28 cellular contexts compared by ENCODE assay signal in the genomic region with DNA sequence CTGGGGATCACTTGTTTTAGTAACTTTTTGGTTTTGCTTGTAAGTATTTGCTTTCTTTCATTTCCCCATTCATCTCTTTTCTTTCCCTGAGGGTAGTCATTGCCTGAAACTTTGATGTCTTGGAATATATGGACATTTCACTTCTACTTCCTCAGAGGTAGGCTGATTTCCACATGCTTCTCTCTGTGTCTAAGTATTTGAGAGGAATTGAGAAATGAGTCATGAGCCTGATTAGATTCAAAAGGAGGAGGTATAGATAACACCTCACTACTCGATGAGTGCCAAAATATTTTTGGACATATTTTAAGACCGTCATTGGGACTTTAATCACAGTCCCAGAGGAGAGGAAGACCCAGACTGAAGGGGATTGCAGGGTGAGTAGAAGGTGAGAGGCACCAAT.
"Had no signal": no experiment of that assay in that cellular context is flagged by ENCODE, and none has a peak within 500 bp of the region (broad histone marks: within the 10 kb centered on the region; RNA-seq: fewer than 3 reads in every experiment).

No MANE protein-coding gene starts in this region.

- H3K27ac Mint-ChIP-seq: activated CD4-positive, alpha-beta T cell treated with anti-CD3 and anti-CD28 coated beads, Interleukin-2, amount 10 ng/mL, durations not matched to agents 7 days and 5 days; activated CD8-positive, alpha-beta T cell treated with anti-CD3 and anti-CD28 coated beads for 36 hours; activated naive CD8-positive, alpha-beta T cell; activated T-helper 17 cell treated with anti-CD3 and anti-CD28 coated beads, Interleukin-2, amount 50 U/mL, for 72 hours; WTC11 had no signal

- H3K27me3 Mint-ChIP-seq: activated CD4-positive, alpha-beta T cell treated with anti-CD3 and anti-CD28 coated beads, Interleukin-2, amount 10 ng/mL, durations not matched to agents 7 days and 5 days; activated CD8-positive, alpha-beta T cell treated with anti-CD3 and anti-CD28 coated beads for 36 hours; activated naive CD8-positive, alpha-beta T cell; activated T-helper 17 cell treated with anti-CD3 and anti-CD28 coated beads, Interleukin-2, amount 50 U/mL, for 72 hours had no signal

- H3K27ac ChIP-seq: body of pancreas, colonic mucosa, epithelial cell of prostate, esophagus squamous epithelium, foreskin keratinocyte, gastrocnemius medialis, heart left ventricle, VCaP had no signal

- DNase-seq: activated CD4-positive, alpha-beta T cell treated with anti-CD3 and anti-CD28 coated beads for 1 hour; activated CD4-positive, alpha-beta T cell treated with anti-CD3 and anti-CD28 coated beads for 4 hours; activated CD4-positive, alpha-beta T cell treated with anti-CD3 and anti-CD28 coated beads, Interleukin-2, amount 10 ng/mL, durations not matched to agents 7 days and 5 days; activated CD4-positive, alpha-beta T cell treated with anti-CD3 and anti-CD28 coated beads, Interleukin-2, amount 50 U/mL, for 48 hours; activated CD8-positive, alpha-beta memory T cell treated with anti-CD3 and anti-CD28 coated beads for 24 hours; activated CD8-positive, alpha-beta T cell treated with anti-CD3 and anti-CD28 coated beads for 36 hours; activated effector memory CD4-positive, alpha-beta T cell treated with Interleukin-2 at 50 U/mL for 16 hours; activated gamma-delta T cell treated with Interleukin-2 at 50 U/mL for 16 hours; activated naive CD4-positive, alpha-beta T cell treated with anti-CD3 and anti-CD28 coated beads, Interleukin-2, amount 50 U/mL, for 16 hours; activated naive CD4-positive, alpha-beta T cell treated with Interleukin-2 at 50 U/mL for 16 hours; activated T-cell treated with anti-CD3 and anti-CD28 coated beads, Interleukin-2, amount 50 U/mL, for 4 hours; amniotic stem cell; anterior cingulate cortex; body of pancreas; caudate nucleus; colonic mucosa; effector CD8-positive, alpha-beta T cell; esophagus squamous epithelium; foreskin keratinocyte; gastrocnemius medialis; glutamatergic neuron; heart left ventricle; T-helper 2 cell had no signal

- H3K4me1 ChIP-seq: colonic mucosa, esophagus squamous epithelium, foreskin keratinocyte had no signal

- H3K9me3 Mint-ChIP-seq: activated CD4-positive, alpha-beta T cell treated with anti-CD3 and anti-CD28 coated beads, Interleukin-2, amount 10 ng/mL, durations not matched to agents 7 days and 5 days; activated CD8-positive, alpha-beta T cell treated with anti-CD3 and anti-CD28 coated beads for 36 hours; WTC11 had no signal

- H3K27me3 ChIP-seq: body of pancreas, colonic mucosa, esophagus squamous epithelium, foreskin keratinocyte, gastrocnemius medialis, heart left ventricle had no signal

- H3K4me3 Mint-ChIP-seq: activated CD4-positive, alpha-beta T cell treated with anti-CD3 and anti-CD28 coated beads, Interleukin-2, amount 10 ng/mL, durations not matched to agents 7 days and 5 days; activated CD8-positive, alpha-beta T cell treated with anti-CD3 and anti-CD28 coated beads for 36 hours; activated naive CD8-positive, alpha-beta T cell; activated T-cell treated with anti-CD3 and anti-CD28 coated beads, Interleukin-2, amount 50 U/mL, for 4 hours; activated T-helper 17 cell treated with anti-CD3 and anti-CD28 coated beads, Interleukin-2, amount 50 U/mL, for 72 hours; WTC11 had no signal

- H3K4me1 Mint-ChIP-seq: activated CD4-positive, alpha-beta T cell treated with anti-CD3 and anti-CD28 coated beads, Interleukin-2, amount 10 ng/mL, durations not matched to agents 7 days and 5 days; activated T-helper 17 cell treated with anti-CD3 and anti-CD28 coated beads, Interleukin-2, amount 50 U/mL, for 72 hours; WTC11 had no signal

- H3K36me3 Mint-ChIP-seq: WTC11 had no signal

- ATAC-seq: activated CD8-positive, alpha-beta T cell treated with anti-CD3 and anti-CD28 coated beads for 36 hours; activated T-cell treated with anti-CD3 and anti-CD28 coated beads, Interleukin-2, amount 50 U/mL, for 4 hours; activated T-helper 17 cell treated with anti-CD3 and anti-CD28 coated beads, Interleukin-2, amount 50 U/mL, for 72 hours; body of pancreas; foreskin keratinocyte; gastrocnemius medialis; heart left ventricle; WTC11 had no signal

- H3K36me3 ChIP-seq: colonic mucosa, esophagus squamous epithelium, gastrocnemius medialis, heart left ventricle had no signal

- H3K4me3 ChIP-seq: body of pancreas, colonic mucosa, esophagus squamous epithelium, gastrocnemius medialis, heart left ventricle had no signal
